Comparison of ENCODE assay signal across 8 cellular contexts in genomic region chr1:155136728-155137127, GRCh38. TPM values are rescaled to one million over a fixed set of nuclear protein-coding genes. Genes with fewer than 3 reads are reported as not detected.
DNase-seq lines count a peak whose midpoint lies in the region; ATAC-seq and TF ChIP-seq lines count a peak whose summit lies in the region.

No MANE protein-coding gene starts in this region.

- no peak for TF ChIP-seq RAD21 in IMR-90 (IDR thresholded peaks at IDR 0.05; ENCODE audit: low read length)

- intact Hi-C loops in IMR-90 (cut with micrococcal nuclease), result no loop called here
- intact Hi-C loops in lower lobe of right lung (cut with DNase I), result no loop called here

- H2AK5ac ChIP-seq in IMR-90 (ENCODE audit: low read depth, low read length), result peak overlapping the region; percentile 23; the same call in 1 of the 2 replicates

- H2AK9ac ChIP-seq in IMR-90 (replicated peaks; ENCODE audit: low read depth, low read length, poor library complexity), result peak overlapping the region; percentile 31

- H3K27me3 ChIP-seq in IMR-90 (ENCODE audit: control insufficient read depth, insufficient read depth, low read length), result no peaks in the 10 kb centered on the region
- no peaks in the 10 kb centered on the region for H3K27me3 ChIP-seq in lower lobe of right lung (ENCODE audit: low read depth)

- peak overlapping the region; percentile 77 for H3K4ac ChIP-seq in IMR-90 (ENCODE audit: low read depth, low read length)

- no peak for TF ChIP-seq POLR2A in IMR-90 (IDR thresholded peaks at IDR 0.05; ENCODE audit: low read depth, low read length)

- BruUV-seq in IMR-90 (replicated peaks; lab: Mats Ljungman, UMichigan), result no TSS peak

- no peak overlapping the region for H3K56ac ChIP-seq in IMR-90 (ENCODE audit: extremely low read depth, insufficient read depth, low read length)

- H3K14ac ChIP-seq in IMR-90 (replicated peaks; ENCODE audit: low read depth, low read length), result peak overlapping the region; percentile 85; the same call in 1 of the 2 replicates

- H3K27ac ChIP-seq in IMR-90 (ENCODE audit: insufficient read depth, low read length), result peak overlapping the region; percentile 23
- H3K27ac ChIP-seq in lower lobe of right lung, result peak overlapping the region; percentile 91
- no peak overlapping the region for H3K27ac ChIP-seq in urinary bladder (ENCODE audit: low read depth)

- dilution Hi-C loops in IMR-90 (cut with HindIII; ENCODE audit: low sequenced_read_pairs, unreplicated experiment), result no loop called here

- H2BK5ac ChIP-seq in IMR-90 (ENCODE audit: low read depth, low read length, poor library complexity, severe bottlenecking), result peak overlapping the region; percentile 3

- DNase-seq in AG09309 (ENCODE audit: low read depth), result no peak
- DNase-seq in IMR-90, result no peak
- DNase-seq in astrocyte of the cerebellum (ENCODE audit: low read depth), result no peak
- no peak for DNase-seq in lower lobe of right lung
- DNase-seq in SK-N-DZ (ENCODE audit: low spot score), result no peak
- no peak for DNase-seq in iPS-NIHi11 (ENCODE audit: low spot score)
- DNase-seq in left lobe of liver (ENCODE audit: low spot score), result no peak

- peak overlapping the region; percentile 66 for H3K4me3 ChIP-seq in AG09309 (ENCODE audit: control insufficient read depth, low read depth, low read length)
- peak overlapping the region; percentile 5 for H3K4me3 ChIP-seq in IMR-90 (ENCODE audit: insufficient read depth, low read depth, low read length)
- peak overlapping the region; percentile 57 for H3K4me3 ChIP-seq in astrocyte of the cerebellum (ENCODE audit: low read depth, low read length)
- H3K4me3 ChIP-seq in lower lobe of right lung, result peak overlapping the region; percentile 64
- peak overlapping the region; percentile 2 for H3K4me3 ChIP-seq in urinary bladder (ENCODE audit: low read depth, low read length)

- in situ Hi-C loops in IMR-90 (cut with MboI; ENCODE audit: low sequenced_read_pairs), result no loop called here
- in situ Hi-C loops in astrocyte of the cerebellum (cut with HindIII; ENCODE audit: low sequenced_read_pairs), result no loop called here

- peak overlapping the region; percentile 66 for H3K4me2 ChIP-seq in IMR-90 (ENCODE audit: low read depth, low read length)

- H4K8ac ChIP-seq in IMR-90 (ENCODE audit: low read depth in 2 of 2, low read length in 2 of 2), result peak overlapping the region in 1 of 2 experiments; percentile 45; a peak in 2 of 4 replicates

- peak overlapping the region; percentile 21; the same call in 1 of the 2 replicates for H3K9ac ChIP-seq in IMR-90 (ENCODE audit: low read depth, low read length)

- peak overlapping the region; percentile 39 for H2AFZ ChIP-seq in IMR-90 (replicated peaks; ENCODE audit: low read length, poor library complexity)

- TF ChIP-seq CTCF in AG09309 (IDR thresholded peaks at IDR 0.05; ENCODE audit: control insufficient read depth, insufficient read depth, low read depth, low read length, missing control alignments) (no peak), IMR-90 (conservative IDR thresholded peaks at IDR 0.05; ENCODE audit: low read depth, low read length) (no peak), astrocyte of the cerebellum (IDR thresholded peaks at IDR 0.05; ENCODE audit: low read depth, low read length, missing control alignments) (no peak), lower lobe of right lung (IDR thresholded peaks at IDR 0.05) (no peak)

- POLR2A ChIA-PET in IMR-90 (lab: Charles Lee; ENCODE audit: unreplicated experiment), result interaction anchor here (0.7 kb wide), 1 partner anchor 136 kb away, joined by 3 read pairs; the partner anchor contains the start of gene CLK2

- no peak overlapping the region for H2BK20ac ChIP-seq in IMR-90 (ENCODE audit: low read depth, low read length)

- H2BK120ac ChIP-seq in IMR-90 (ENCODE audit: low read depth, low read length), result no peak overlapping the region

- ATAC-seq in IMR-90 (ENCODE audit: low read depth), result no peak
- ATAC-seq in lower lobe of right lung, result no peak
- no peak for ATAC-seq in left lobe of liver

- CTCF ChIA-PET in IMR-90 (lab: Yijun Ruan, JAX), result interaction anchor here (0.6 to 1.1 kb wide), 2 partner anchors 16 to 45 kb away, joined by 3 to 4 read pairs; no protein-coding TSS in a partner anchor

- no peak overlapping the region for H3K18ac ChIP-seq in IMR-90 (ENCODE audit: low read depth, low read length)

- no peak overlapping the region for H2BK15ac ChIP-seq in IMR-90 (ENCODE audit: low read depth, low read length)

- H4K20me1 ChIP-seq in IMR-90 (ENCODE audit: insufficient read depth, low read length), result no peaks in the 10 kb centered on the region

- H3K9me3 ChIP-seq in IMR-90 (ENCODE audit: control insufficient read depth, insufficient read depth, low read length), result no peaks in the 10 kb centered on the region
- H3K9me3 ChIP-seq in lower lobe of right lung, result no peaks in the 10 kb centered on the region

- peaks cover 23 to 44% of the 10 kb centered on the region in 2 experiments for H3K79me1 ChIP-seq in IMR-90 (ENCODE audit: low read depth in 1 of 2, low read length in 2 of 2)

- H4K91ac ChIP-seq in IMR-90 (ENCODE audit: insufficient read depth, low read depth, low read length), result peak overlapping the region; percentile 44; the same call in 1 of the 2 replicates

- H3K9me1 ChIP-seq in IMR-90 (ENCODE audit: insufficient read depth, low read length), result peaks cover 20% of the 10 kb centered on the region; the same call in 1 of the 2 replicates

- peak overlapping the region; percentile 22; the same call in 1 of the 2 replicates for H4K5ac ChIP-seq in IMR-90 (ENCODE audit: low read depth, low read length)

- peaks cover 9% of the 10 kb centered on the region for H3K36me3 ChIP-seq in IMR-90 (ENCODE audit: control insufficient read depth, insufficient read depth, low read length)
- peaks cover 31% of the 10 kb centered on the region for H3K36me3 ChIP-seq in lower lobe of right lung
- H3K36me3 ChIP-seq in urinary bladder (ENCODE audit: insufficient read depth), result no peaks in the 10 kb centered on the region

- peak overlapping the region; percentile 77; the same call in 1 of the 2 replicates for H3K23ac ChIP-seq in IMR-90 (ENCODE audit: low read depth, low read length)

- H3K4me1 ChIP-seq in IMR-90 (ENCODE audit: control insufficient read depth, insufficient read depth, low read length) (peaks cover 8% of the 10 kb centered on the region; the same call in 1 of the 2 replicates), lower lobe of right lung (peaks cover 66% of the 10 kb centered on the region), urinary bladder (ENCODE audit: insufficient read depth) (no peaks in the 10 kb centered on the region)

- 63% methylated on average over 5 of the region's 8 CpGs; no CpG with 5 or more reads in 1 of the 2 experiments for WGBS in IMR-90 (ENCODE audit: extremely low coverage in 2 of 2, insufficient read length in 1 of 2), 2 experiments
- WGBS in urinary bladder, result 25% methylated on average over 8 of the region's 8 CpGs

TF ChIP-seq in IMR-90, 13 proteins besides CTCF, POLR2A, EP300 and RAD21 (continues in another document):
- TF ChIP-seq NFE2L2 (IDR thresholded peaks at IDR 0.05; ENCODE audit: low read depth, low read length) (no peak), MXI1 (IDR thresholded peaks at IDR 0.05; ENCODE audit: borderline replicate concordance, low read depth, low read length) (no peak), RCOR1 (IDR thresholded peaks at IDR 0.05; ENCODE audit: insufficient replicate concordance, low read length) (no peak), MAZ (IDR thresholded peaks at IDR 0.05; ENCODE audit: borderline replicate concordance, low read depth, low read length) (no peak)

RNA-seq across cellular contexts. Expression of gene SLC50A1, which starts 1.1 kb away (rescaled TPM):
- total RNA-seq in IMR-90 (2012; rRNA removed), result 20.6 and 21.1 TPM in 2 replicates
- polyA plus RNA-seq in IMR-90 (2012; rRNA removed), result 19.5 and 20.8 TPM in 2 replicates
- polyA plus RNA-seq in IMR-90 (2012; cell fraction: cytosol; rRNA removed), result 17.7 and 26.1 TPM in 2 replicates
- 12.1 and 13.2 TPM in 2 replicates for polyA plus RNA-seq in IMR-90 (2012; cell fraction: nucleus; rRNA removed; ENCODE audit: low replicate concordance)
- 42.6 TPM for total RNA-seq in lower lobe of right lung
- 19.5 TPM for total RNA-seq in urinary bladder
- polyA plus RNA-seq in urinary bladder, result 31.7 TPM
- 37.2 and 42.8 TPM in 2 replicates for polyA plus RNA-seq in SK-N-DZ (2014; cell fraction: cytosol; rRNA removed)
- 18.7 and 19.9 TPM in 2 replicates for polyA plus RNA-seq in SK-N-DZ (2014; cell fraction: nucleus; rRNA removed)
- total RNA-seq in left lobe of liver, result 22.4 TPM

RNA-seq across cellular contexts. Expression of gene DPM3, which starts 3.6 kb away (rescaled TPM):
- total RNA-seq in IMR-90 (2012; rRNA removed) (29.0 and 30.6 TPM in 2 replicates), lower lobe of right lung (62.3 TPM), urinary bladder (15.8 TPM), left lobe of liver (76.8 TPM)
- polyA plus RNA-seq in IMR-90 (2012; rRNA removed) (129 and 138 TPM in 2 replicates), urinary bladder (205 TPM)
- 211 and 435 TPM in 2 replicates for polyA plus RNA-seq in IMR-90 (2012; cell fraction: cytosol; rRNA removed)
- 30.8 and 68.8 TPM in 2 replicates for polyA plus RNA-seq in IMR-90 (2012; cell fraction: nucleus; rRNA removed; ENCODE audit: low replicate concordance)
- polyA plus RNA-seq in SK-N-DZ (2014; cell fraction: cytosol; rRNA removed), result 102 and 118 TPM in 2 replicates
- 110 and 199 TPM in 2 replicates for polyA plus RNA-seq in SK-N-DZ (2014; cell fraction: nucleus; rRNA removed)

RNA-seq across cellular contexts. Expression of gene EFNA1, which starts 9.1 kb away (rescaled TPM):
- 0.28 and 0.90 TPM in 2 replicates for total RNA-seq in IMR-90 (2012; rRNA removed)
- 1.4 and 1.6 TPM in 2 replicates for polyA plus RNA-seq in IMR-90 (2012; rRNA removed)
- polyA plus RNA-seq in IMR-90 (2012; cell fraction: cytosol; rRNA removed), result 0.63 and 1.4 TPM in 2 replicates
- 2.6 and 4.4 TPM in 2 replicates for polyA plus RNA-seq in IMR-90 (2012; cell fraction: nucleus; rRNA removed; ENCODE audit: low replicate concordance)
- 144 TPM for total RNA-seq in lower lobe of right lung
- 31.1 TPM for total RNA-seq in urinary bladder
- polyA plus RNA-seq in urinary bladder, result 44.6 TPM
- 3.2 and 3.8 TPM in 2 replicates for polyA plus RNA-seq in SK-N-DZ (2014; cell fraction: cytosol; rRNA removed)
- 3.3 and 4.0 TPM in 2 replicates for polyA plus RNA-seq in SK-N-DZ (2014; cell fraction: nucleus; rRNA removed)
- 85.1 TPM for total RNA-seq in left lobe of liver

RNA-seq across cellular contexts. Expression of gene KRTCAP2, which starts 36.4 kb away (rescaled TPM):
- total RNA-seq in IMR-90 (2012; rRNA removed) (76.1 and 76.7 TPM in 2 replicates), lower lobe of right lung (173 TPM), urinary bladder (53.0 TPM), left lobe of liver (75.6 TPM)
- polyA plus RNA-seq in IMR-90 (2012; rRNA removed) (189 and 232 TPM in 2 replicates), urinary bladder (266 TPM)
- polyA plus RNA-seq in IMR-90 (2012; cell fraction: cytosol; rRNA removed), result 399 and 412 TPM in 2 replicates
- 167 and 203 TPM in 2 replicates for polyA plus RNA-seq in IMR-90 (2012; cell fraction: nucleus; rRNA removed; ENCODE audit: low replicate concordance)
- polyA plus RNA-seq in SK-N-DZ (2014; cell fraction: cytosol; rRNA removed), result 134 and 157 TPM in 2 replicates
- 147 and 176 TPM in 2 replicates for polyA plus RNA-seq in SK-N-DZ (2014; cell fraction: nucleus; rRNA removed)

RNA-seq across cellular contexts. Expression of gene TRIM46, which starts 36.9 kb away (rescaled TPM):
- total RNA-seq in IMR-90 (2012; rRNA removed) (2.3 and 2.5 TPM in 2 replicates), lower lobe of right lung (0.35 TPM), urinary bladder (0.85 TPM), left lobe of liver (0.23 TPM)
- polyA plus RNA-seq in IMR-90 (2012; rRNA removed) (6.2 and 6.9 TPM in 2 replicates), urinary bladder (1.1 TPM)
- 4.3 and 5.5 TPM in 2 replicates for polyA plus RNA-seq in IMR-90 (2012; cell fraction: cytosol; rRNA removed)
- 26.2 and 56.7 TPM in 2 replicates for polyA plus RNA-seq in IMR-90 (2012; cell fraction: nucleus; rRNA removed; ENCODE audit: low replicate concordance)
- 14.8 and 16.9 TPM in 2 replicates for polyA plus RNA-seq in SK-N-DZ (2014; cell fraction: cytosol; rRNA removed)
- 40.2 and 65.8 TPM in 2 replicates for polyA plus RNA-seq in SK-N-DZ (2014; cell fraction: nucleus; rRNA removed)

Comparison
In these comparisons a context has a peak if more than half of its experiments do, and no peak if none do; other contexts are left out.
1. H3K4me3 ChIP-seq: peak in every context shown above with its lines; median percentile 66 in AG09309; 64 in lower lobe of right lung; 57 in astrocyte of the cerebellum; 5 in IMR-90; 2 in urinary bladder.
2. RNA of gene EFNA1, which starts 9.1 kb away (total RNA-seq): 144 TPM in lower lobe of right lung (single experiment), 85.1 TPM in left lobe of liver (single experiment) and 31.1 TPM in urinary bladder (single experiment); 0.28 to 0.90 TPM in IMR-90; every median in the first group is over 10 times any median in the second.